Comparison of ENCODE assay signal across 9 cellular contexts in genomic region chr1:98323396-98323795, GRCh38.
DNase-seq lines count a peak whose midpoint lies in the region; ATAC-seq and TF ChIP-seq lines count a peak whose summit lies in the region.
"Had no signal": no experiment of that assay in that cellular context is flagged by ENCODE, and none has a peak within 500 bp of the region (broad histone marks: within the 10 kb centered on the region; RNA-seq: fewer than 3 reads in every experiment).

No MANE protein-coding gene starts in this region.

- H3K4me3 ChIP-seq in right cardiac atrium (ENCODE audit: low read length) (no peak overlapping the region), upper lobe of right lung (no peak overlapping the region)

- intact Hi-C loops in Right ventricle myocardium inferior (cut with DNase I): no loop called here
- intact Hi-C loops in cardiac septum (cut with DNase I): no loop called here
- intact Hi-C loops in right cardiac atrium (cut with DNase I): no loop called here
- intact Hi-C loops in upper lobe of right lung (cut with DNase I): no loop called here

- H3K36me3 ChIP-seq in upper lobe of right lung: no peaks in the 10 kb centered on the region

- no peak overlapping the region for H3K27ac ChIP-seq in right cardiac atrium (ENCODE audit: low read length)
- peak overlapping the region; percentile 56 for H3K27ac ChIP-seq in upper lobe of right lung

- DNase-seq in Right ventricle myocardium inferior (ENCODE audit: missing footprints): no peak
- no peak for DNase-seq in cardiac septum (ENCODE audit: low spot score)
- DNase-seq in SW 1271 (lab: John Stamatoyannopoulos, UW): peak; percentile 46 to 82
- DNase-seq in right cardiac atrium: peak in 1 of 3 donors; percentile 12
- no peak for DNase-seq in upper lobe of right lung
- no peak for DNase-seq in middle frontal gyrus (ENCODE audit: extremely low spot score, low spot score)
- DNase-seq: MM.1S had no signal

- ATAC-seq in Right ventricle myocardium inferior (peak; percentile 78), right cardiac atrium (peak; percentile 85 to 92), upper lobe of right lung (peak; percentile 87), HG02973 (IDR thresholded peaks at IDR 0.05; ENCODE audit: unreplicated experiment) (no peak), GM21360 (IDR thresholded peaks at IDR 0.05; ENCODE audit: unreplicated experiment) (no peak)

- H3K27me3 ChIP-seq in right cardiac atrium (ENCODE audit: control insufficient read depth, insufficient read depth) (no peaks in the 10 kb centered on the region), upper lobe of right lung (no peaks in the 10 kb centered on the region)

- no peak for TF ChIP-seq CTCF in upper lobe of right lung (IDR thresholded peaks at IDR 0.05)

- H3K9me3 ChIP-seq in right cardiac atrium (ENCODE audit: control insufficient read depth, low read length): no peaks in the 10 kb centered on the region
- H3K9me3 ChIP-seq in upper lobe of right lung: no peaks in the 10 kb centered on the region

- peaks cover 2% of the 10 kb centered on the region for H3K4me1 ChIP-seq in right cardiac atrium (ENCODE audit: control insufficient read depth, insufficient read depth, low read length)
- H3K4me1 ChIP-seq in upper lobe of right lung: peaks cover 40% of the 10 kb centered on the region

Comparison
In these comparisons a context has a peak if more than half of its experiments do, and no peak if none do; other contexts are left out.
1. ATAC-seq: peak in Right ventricle myocardium inferior (single experiment), right cardiac atrium (2 of 2) and upper lobe of right lung (single experiment); none in HG02973 (single experiment) and GM21360 (single experiment).
2. DNase-seq: peak in SW 1271 (2 of 2); none in Right ventricle myocardium inferior (single experiment), cardiac septum (single experiment), upper lobe of right lung (single experiment) and middle frontal gyrus (single experiment).